In genomic region chr16:71311553-71312158, GRCh38 we compare ENCODE assay signal across 8 cellular contexts. TPM values are rescaled to one million over a fixed set of nuclear protein-coding genes. Genes with fewer than 3 reads are reported as not detected.
DNase-seq lines count a peak whose midpoint lies in the region; ATAC-seq, FAIRE-seq and TF ChIP-seq lines count a peak whose summit lies in the region.

No MANE protein-coding gene starts in this region.

- ATAC-seq in GM12878 (peak; percentile 54), lung (ENCODE audit: insufficient read depth, low FRiP score) (no peak), GM19463 (IDR thresholded peaks at IDR 0.05; ENCODE audit: unreplicated experiment) (no peak), GM21360 (IDR thresholded peaks at IDR 0.05; ENCODE audit: unreplicated experiment) (no peak)

- no peaks in the 10 kb centered on the region for H3K4me1 ChIP-seq in GM12878 (ENCODE audit: control insufficient read depth, insufficient read depth, low read length)
- H3K4me1 ChIP-seq in lung (ENCODE audit: control insufficient read depth in 2 of 2, insufficient read depth in 2 of 2, low read length in 2 of 2) = no peaks in the 10 kb centered on the region

- H3K4me3 ChIP-seq in GM12878 = no peak overlapping the region
- H3K4me3 ChIP-seq in lung = no peak overlapping the region

- no peaks in the 10 kb centered on the region for H4K20me1 ChIP-seq in GM12878 (ENCODE audit: control insufficient read depth, insufficient read depth)

- POLR2A ChIA-PET in GM12878 (lab: Charles Lee) = no interaction called here

- TF ChIP-seq CTCF in GM12878 (IDR thresholded peaks at IDR 0.05 in 2 of 3, conservative IDR thresholded peaks at IDR 0.05 in 1 of 3; ENCODE audit: control insufficient read depth in 2 of 3, extremely low read depth in 1 of 3, insufficient read depth in 1 of 3, low read depth in 3 of 3, low read length in 3 of 3) = peak; percentile 69 to 83 (median 77)
- peak; percentile 65 for TF ChIP-seq CTCF in lung (IDR thresholded peaks at IDR 0.05; ENCODE audit: control extremely low read depth, extremely low read depth)

- peak; percentile 29 for DNase-seq in AG08396 (ENCODE audit: low spot score)
- peak; percentile 23 for DNase-seq in EH (ENCODE audit: low read depth)
- peak; percentile 39 for DNase-seq in NCI-H2227 treated with DMSO at 0.1 percent for 48 hours (lab: John Stamatoyannopoulos, UW)
- no peak for DNase-seq in GM12878 (ENCODE audit: low read depth, low spot score)
- DNase-seq in lung (ENCODE audit: low spot score) = no peak
- no peak for DNase-seq in DMS79 treated with DMSO at 0.1 percent for 48 hours (lab: John Stamatoyannopoulos, UW)

- intact Hi-C loops in GM12878 (cut with micrococcal nuclease; ENCODE audit: unreplicated experiment) = loop anchor here (1.0 kb wide), 1 partner anchor 96 kb away; no protein-coding TSS in a partner anchor

- H3K27me3 ChIP-seq in GM12878 (replicated peaks in 1 of 2; ENCODE audit: control insufficient read depth in 2 of 2, insufficient read depth in 2 of 2, low read length in 1 of 2) (no peaks in the 10 kb centered on the region; a peak in 1 of 4 replicates), lung (ENCODE audit: control insufficient read depth, insufficient read depth) (no peaks in the 10 kb centered on the region)

- H3K9ac ChIP-seq in GM12878 (ENCODE audit: control insufficient read depth, insufficient read depth, low read length) = no peak overlapping the region

- H3K9me3 ChIP-seq in GM12878 (replicated peaks; ENCODE audit: control insufficient read depth, insufficient read depth, low read length) = no peaks in the 10 kb centered on the region
- no peaks in the 10 kb centered on the region for H3K9me3 ChIP-seq in lung (ENCODE audit: control insufficient read depth in 2 of 2, insufficient read depth in 1 of 2, low read length in 1 of 2)

- WGBS in GM12878 (ENCODE audit: insufficient coverage, insufficient replicate concordance, low lambda C conversion rate, missing lambda C conversion rate) = 28% methylated on average over 7 of the region's 7 CpGs
- 23 to 25% methylated on average over 7 of the region's 7 CpGs for WGBS in lung, 2 donors

- no peaks in the 10 kb centered on the region for H3K36me3 ChIP-seq in GM12878 (ENCODE audit: control insufficient read depth in 2 of 2, insufficient read depth in 2 of 2, low read length in 1 of 2)
- H3K36me3 ChIP-seq in lung (ENCODE audit: control insufficient read depth in 2 of 2, insufficient read depth in 2 of 2, low read length in 2 of 2) = no peaks in the 10 kb centered on the region

- H3K4me2 ChIP-seq in GM12878 (ENCODE audit: control insufficient read depth, insufficient read depth) = no peak overlapping the region

- BruUV-seq in GM12878 (replicated peaks; lab: Mats Ljungman, UMichigan) = no TSS peak

- in situ Hi-C loops in GM12878 (cut with MboI) = loop anchor here (5.0 kb wide), 1 partner anchor 99 kb away; no protein-coding TSS in a partner anchor

- H3K27ac ChIP-seq in GM12878 (ENCODE audit: control insufficient read depth, insufficient read depth) = no peak overlapping the region
- no peak overlapping the region for H3K27ac ChIP-seq in lung (ENCODE audit: low read depth in 1 of 2, low read length in 1 of 2)

- RAD21 ChIA-PET in GM12878 (lab: Charles Lee; ENCODE audit: unreplicated experiment) = interaction anchor here (0.6 to 2.3 kb wide), 9 partner anchors 23 to 540 kb away, joined by 3 to 13 read pairs (median 3); partner anchors contain the start of gene CMTR2

- CTCF ChIA-PET in GM12878 (lab: Yijun Ruan, JAX) = interaction anchor here (0.6 to 2.8 kb wide), 30 partner anchors 9 to 503 kb away, joined by 3 to 24 read pairs (median 4); partner anchors contain the start of gene CMTR2

- H2AFZ ChIP-seq in GM12878 (ENCODE audit: control insufficient read depth, low read depth, low read length) = no peak overlapping the region

- FAIRE-seq in GM12878 (lab: Jason Lieb, UNC) = peak; percentile 72

- SMC1A ChIA-PET in GM12878 (lab: Charles Lee; ENCODE audit: uncharacterized antibody, unreplicated experiment) = interaction anchor here (0.6 to 1.9 kb wide), 15 partner anchors 9 to 507 kb away, joined by 3 to 9 read pairs (median 4); no protein-coding TSS in a partner anchor

- TF ChIP-seq POLR2A in GM12878 (IDR thresholded peaks at IDR 0.05; ENCODE audit: low read depth, low read length) = no peak

- H3K79me2 ChIP-seq in GM12878 (ENCODE audit: control insufficient read depth, insufficient read depth, low read length) = no peaks in the 10 kb centered on the region

- no peak for TF ChIP-seq EP300 in GM12878 (IDR thresholded peaks at IDR 0.05; ENCODE audit: borderline replicate concordance in 1 of 2, control insufficient read depth in 1 of 2, low read depth in 2 of 2, low read length in 2 of 2)

- TF ChIP-seq RAD21 in GM12878 (IDR thresholded peaks at IDR 0.05; ENCODE audit: insufficient read depth, low read depth, low read length) = peak; percentile 70

TF ChIP-seq in GM12878, 131 proteins besides CTCF, POLR2A, EP300 and RAD21:
- TF ChIP-seq ZSCAN29 (IDR thresholded peaks at IDR 0.05) (no peak), PAX5 (IDR thresholded peaks at IDR 0.05; ENCODE audit: borderline replicate concordance, low read depth, low read length) (no peak), HDAC6 (IDR thresholded peaks at IDR 0.05; ENCODE audit: unreplicated experiment) (no peak), SMC3 (IDR thresholded peaks at IDR 0.05; ENCODE audit: borderline replicate concordance, low read length) (peak; percentile 80; the same call in 1 of the 2 replicates), ETV6 (conservative IDR thresholded peaks at IDR 0.05 in 1 of 2, IDR thresholded peaks at IDR 0.05 in 1 of 2; ENCODE audit: borderline replicate concordance in 1 of 2, low read depth in 1 of 2) (no peak), CHD2 (IDR thresholded peaks at IDR 0.05; ENCODE audit: borderline replicate concordance, low read depth, low read length) (no peak), LARP7 (IDR thresholded peaks at IDR 0.05) (0 out of 2 replicates have a peak, but pooled peaks have one; percentile 17)
TF ChIP-seq in GM12878: peak in this region for 2.

RNA-seq across cellular contexts. Expression of gene CMTR2, which starts 22.5 kb away (rescaled TPM):
- 42.7 and 48.2 TPM in 2 replicates for total RNA-seq in GM12878 (2013; cell fraction: nucleolus; rRNA removed)
- total RNA-seq in GM12878 (2014; rRNA removed) = 29.8 TPM in 2 replicates
- total RNA-seq in GM12878 (2014; rRNA removed; fragmentation: Illumina TruSeq; extraction: Trizol) = 21.3 TPM in 2 replicates
- total RNA-seq in GM12878 (2021) = 14.9 and 19.3 TPM in 2 replicates
- polyA plus RNA-seq in GM12878 (2011; ENCODE audit: low read depth) = 9.0 TPM
- 37.0 and 59.4 TPM in 2 replicates for polyA plus RNA-seq in GM12878 (2011; rRNA removed)
- polyA plus RNA-seq in GM12878 (2011; cell fraction: cytosol; rRNA removed) = 14.2 and 16.4 TPM in 2 replicates
- polyA plus RNA-seq in GM12878 (2011; cell fraction: nucleus; rRNA removed) = 19.6 and 19.7 TPM in 2 replicates
- polyA plus RNA-seq in GM12878 (2012) = 10.5 and 12.8 TPM in 2 replicates
- 21.4 and 26.9 TPM in 2 replicates for polyA plus RNA-seq in GM12878 (2014; fragmentation: Illumina TruSeq; extraction: Trizol)
- 10 to 100 TPM in 1 of 2 experiments, 1 to 10 TPM in 1; 6.5 to 12.1 TPM for polyA plus RNA-seq in GM12878 (2014; fragmentation: Nextera tagmentation; extraction: Ambion mirVana)
- 14.6 and 20.6 TPM in 2 replicates for polyA plus RNA-seq in GM12878 (2014; rRNA removed)
- polyA plus RNA-seq in GM12878 (2016; fragmentation: Nextera tagmentation; extraction: Ambion mirVana) = 10 to 100 TPM; 20.5 to 21.2 TPM
- 24.2 and 28.2 TPM in 2 replicates for polyA minus RNA-seq in GM12878 (2011; rRNA and poly(A)+ RNA removed)
- 7.5 and 7.9 TPM in 2 replicates for polyA minus RNA-seq in GM12878 (2011; cell fraction: cytosol; rRNA and poly(A)+ RNA removed)
- 20.6 and 23.7 TPM in 2 replicates for polyA minus RNA-seq in GM12878 (2011; cell fraction: nucleus; rRNA and poly(A)+ RNA removed)
- total RNA-seq in lung = 10 to 100 TPM; 18.6 to 35.7 TPM
- 1 to 10 TPM; 8.8 to 9.4 TPM for polyA plus RNA-seq in lung

RNA-seq across cellular contexts. Expression of gene CALB2, which starts 46.9 kb away (rescaled TPM):
- total RNA-seq in GM12878 (2013; cell fraction: nucleolus; rRNA removed) = not detected in 2 replicates
- total RNA-seq in GM12878 (2014; rRNA removed) = not detected in 2 replicates
- total RNA-seq in GM12878 (2014; rRNA removed; fragmentation: Illumina TruSeq; extraction: Trizol) = not detected in 2 replicates
- total RNA-seq in GM12878 (2021) = not detected in 2 replicates
- polyA plus RNA-seq in GM12878 (2011; ENCODE audit: low read depth) = not detected
- polyA plus RNA-seq in GM12878 (2011; rRNA removed) = not detected in 2 replicates
- not detected in 2 replicates for polyA plus RNA-seq in GM12878 (2011; cell fraction: cytosol; rRNA removed)
- not detected in 2 replicates for polyA plus RNA-seq in GM12878 (2011; cell fraction: nucleus; rRNA removed)
- not detected in 2 replicates for polyA plus RNA-seq in GM12878 (2012)
- not detected in 2 replicates for polyA plus RNA-seq in GM12878 (2014; fragmentation: Illumina TruSeq; extraction: Trizol)
- not detected for polyA plus RNA-seq in GM12878 (2014; fragmentation: Nextera tagmentation; extraction: Ambion mirVana)
- polyA plus RNA-seq in GM12878 (2014; rRNA removed) = not detected in 2 replicates
- polyA plus RNA-seq in GM12878 (2016; fragmentation: Nextera tagmentation; extraction: Ambion mirVana) = not detected
- not detected in 2 replicates for polyA minus RNA-seq in GM12878 (2011; rRNA and poly(A)+ RNA removed)
- not detected in 2 replicates for polyA minus RNA-seq in GM12878 (2011; cell fraction: cytosol; rRNA and poly(A)+ RNA removed)
- polyA minus RNA-seq in GM12878 (2011; cell fraction: nucleus; rRNA and poly(A)+ RNA removed) = not detected in 2 replicates
- 1 to 10 TPM in 1 of 2 donors, under 1 TPM in 1; 0.68 to 1.7 TPM for total RNA-seq in lung
- 10 to 100 TPM in 1 of 2 donors, under 1 TPM in 1; 0.02 to 11.7 TPM for polyA plus RNA-seq in lung

Comparison
In these comparisons a context has a peak if more than half of its experiments do, and no peak if none do; other contexts are left out.
1. DNase-seq: peak in AG08396 (single experiment), EH (single experiment) and NCI-H2227 treated with DMSO at 0.1 percent for 48 hours (single experiment); none in GM12878 (single experiment), lung (single experiment) and DMS79 treated with DMSO at 0.1 percent for 48 hours (single experiment).